Comparison of ENCODE assay signal across 21 cellular contexts in genomic region chr5:123116063-123116462, GRCh38. TPM values are rescaled to one million over a fixed set of nuclear protein-coding genes. Genes with fewer than 3 reads are reported as not detected.
DNase-seq lines count a peak whose midpoint lies in the region; ATAC-seq and TF ChIP-seq lines count a peak whose summit lies in the region.
"Had no signal": no experiment of that assay in that cellular context is flagged by ENCODE, and none has a peak within 500 bp of the region (broad histone marks: within the 10 kb centered on the region; RNA-seq: fewer than 3 reads in every experiment).

No MANE protein-coding gene starts in this region.

- 16% methylated on average over 5 of the region's 5 CpGs for WGBS in suprapubic skin

- no peaks in the 10 kb centered on the region for H3K27me3 ChIP-seq in fibroblast of lung (ENCODE audit: control insufficient read depth, insufficient read depth, low read length)
- peaks cover 3% of the 10 kb centered on the region for H3K27me3 ChIP-seq in suprapubic skin

- TF ChIP-seq EP300 in suprapubic skin (IDR thresholded peaks at IDR 0.05), result no peak

- H3K79me2 ChIP-seq in fibroblast of lung (ENCODE audit: control insufficient read depth, insufficient read depth, low read length), result no peaks in the 10 kb centered on the region

- H3K36me3 ChIP-seq in fibroblast of lung (ENCODE audit: control insufficient read depth, insufficient read depth, low read length), result no peaks in the 10 kb centered on the region
- no peaks in the 10 kb centered on the region for H3K36me3 ChIP-seq in suprapubic skin
- H3K36me3 ChIP-seq: neutrophil had no signal

- TF ChIP-seq CTCF in fibroblast of lung (conservative IDR thresholded peaks at IDR 0.05 in 1 of 2, IDR thresholded peaks at IDR 0.05 in 1 of 2; ENCODE audit: low read depth in 1 of 2, low read length in 2 of 2) (no peak), GM10266 (IDR thresholded peaks at IDR 0.05; ENCODE audit: control insufficient read depth, insufficient read depth, low read depth, missing control alignments) (no peak), suprapubic skin (IDR thresholded peaks at IDR 0.05) (no peak)

- H2AFZ ChIP-seq in fibroblast of lung (ENCODE audit: low read length), result no peak overlapping the region

- H3K9me3 ChIP-seq in fibroblast of lung (ENCODE audit: control insufficient read depth, insufficient read depth, low read depth, low read length), result no peaks in the 10 kb centered on the region
- H3K9me3 ChIP-seq in suprapubic skin, result no peaks in the 10 kb centered on the region
- H3K9me3 ChIP-seq: neutrophil had no signal

- ATAC-seq in HG02678 (IDR thresholded peaks at IDR 0.05; ENCODE audit: unreplicated experiment), result no peak
- ATAC-seq: HCT116; K562; stimulated activated memory B cell treated with anti-CD40 and anti-IgM and Interleukin-4, amounts not matched to agents 10 μg/mL and 1 μg/mL and 100 μg/mL, for 72 hours had no signal

- H3K4me2 ChIP-seq in fibroblast of lung (ENCODE audit: extremely low read depth, insufficient read depth, low read length), result peak overlapping the region; percentile 67

- intact Hi-C loops in posterior vena cava (cut with DNase I), result no loop called here

- H3K4me3 ChIP-seq in fibroblast of lung (replicated peaks in 1 of 4; ENCODE audit: control extremely low read depth in 1 of 4, insufficient read depth in 1 of 4, low read depth in 3 of 4, low read length in 4 of 4), result no peak overlapping the region
- no peak overlapping the region for H3K4me3 ChIP-seq in suprapubic skin
- H3K4me3 ChIP-seq: K562 had no signal

- H3K9ac ChIP-seq in fibroblast of lung (ENCODE audit: insufficient read depth, low read length), result no peak overlapping the region

- no peak for TF ChIP-seq POLR2A in suprapubic skin (IDR thresholded peaks at IDR 0.05)

- no peaks in the 10 kb centered on the region for H4K20me1 ChIP-seq in fibroblast of lung (ENCODE audit: control insufficient read depth, extremely low read depth, insufficient read depth, low read length)

- peaks cover 18% of the 10 kb centered on the region for H3K4me1 ChIP-seq in fibroblast of lung (ENCODE audit: control insufficient read depth, extremely low read depth, insufficient read depth, low read length)
- peaks cover 8% of the 10 kb centered on the region for H3K4me1 ChIP-seq in suprapubic skin

- peak; percentile 47 for DNase-seq in DMS 273 treated with DMSO at 0.1 percent for 48 hours (lab: John Stamatoyannopoulos, UW)
- peak; percentile 26 for DNase-seq in NCI-H226
- peak; percentile 45 to 80 for DNase-seq in fibroblast of lung (ENCODE audit: low read depth in 2 of 2)
- peak; percentile 81 for DNase-seq in posterior vena cava (ENCODE audit: low spot score)
- DNase-seq in GM10266 (ENCODE audit: extremely low spot score), result no peak
- DNase-seq in suprapubic skin (ENCODE audit: low spot score in 2 of 2), result no peak
- no peak for DNase-seq in activated CD4-positive, alpha-beta T cell treated with anti-CD3 and anti-CD28 coated beads for 4 hours
- DNase-seq: activated CD4-positive, CD25-positive, alpha-beta regulatory T cell; activated naive CD4-positive, alpha-beta T cell treated with anti-CD3 and anti-CD28 coated beads, Interleukin-2, amount 10 ng/mL, durations not matched to agents 7 days and 5 days; effector CD8-positive, alpha-beta T cell; midbrain; NCI-H1417 treated with DMSO at 0.1 percent for 48 hours; RPMI8226; T-helper 1 cell had no signal

- peak overlapping the region; percentile 30 for H3K27ac ChIP-seq in fibroblast of lung (ENCODE audit: insufficient read depth, low read length)
- H3K27ac ChIP-seq in suprapubic skin, result no peak overlapping the region
- H3K27ac ChIP-seq: C4-2B, neutrophil had no signal

RNA-seq across cellular contexts. Expression of gene PRDM6, which starts 27.0 kb away (rescaled TPM):
- total RNA-seq in fibroblast of lung, result 13.1 and 21.6 TPM in 2 replicates
- polyA plus RNA-seq in fibroblast of lung, result 6.3 and 16.3 TPM in 2 replicates
- polyA plus RNA-seq in fibroblast of lung (2012), result 5.0 and 10.1 TPM in 2 replicates
- polyA minus RNA-seq in fibroblast of lung (ENCODE audit: low replicate concordance), result 6.0 and 30.7 TPM in 2 replicates
- total RNA-seq in posterior vena cava, result 1 to 10 TPM; 6.5 to 6.9 TPM
- total RNA-seq in suprapubic skin, result under 1 TPM; 0.08 to 0.64 (median 0.33) TPM
- total RNA-seq: bronchial epithelial cell had no signal

Comparison
In these comparisons a context has a peak if more than half of its experiments do, and no peak if none do; other contexts are left out.
1. DNase-seq: peak in DMS 273 treated with DMSO at 0.1 percent for 48 hours (single experiment), NCI-H226 (single experiment), fibroblast of lung (2 of 2) and posterior vena cava (single experiment); none in GM10266 (single experiment), suprapubic skin (0 of 2) and activated CD4-positive, alpha-beta T cell treated with anti-CD3 and anti-CD28 coated beads for 4 hours (0 of 2).